Comparison of ENCODE assay signal across 1 cellular context in genomic region chr14:67241416-67242362, GRCh38.
A peak's percentile ranks its signal among the peaks of the same experiment; 100 is the strongest.
TF ChIP-seq lines count a peak whose summit lies in the region.

Gene PALS1, plus strand, starts transcription at chr14:67241435. Its CDS starts 37,736 bp downstream, at chr14:67279171.

TF ChIP-seq in HCT116, 20 proteins besides CTCF, POLR2A, EP300 and RAD21:
- TF ChIP-seq, protein P1, sequence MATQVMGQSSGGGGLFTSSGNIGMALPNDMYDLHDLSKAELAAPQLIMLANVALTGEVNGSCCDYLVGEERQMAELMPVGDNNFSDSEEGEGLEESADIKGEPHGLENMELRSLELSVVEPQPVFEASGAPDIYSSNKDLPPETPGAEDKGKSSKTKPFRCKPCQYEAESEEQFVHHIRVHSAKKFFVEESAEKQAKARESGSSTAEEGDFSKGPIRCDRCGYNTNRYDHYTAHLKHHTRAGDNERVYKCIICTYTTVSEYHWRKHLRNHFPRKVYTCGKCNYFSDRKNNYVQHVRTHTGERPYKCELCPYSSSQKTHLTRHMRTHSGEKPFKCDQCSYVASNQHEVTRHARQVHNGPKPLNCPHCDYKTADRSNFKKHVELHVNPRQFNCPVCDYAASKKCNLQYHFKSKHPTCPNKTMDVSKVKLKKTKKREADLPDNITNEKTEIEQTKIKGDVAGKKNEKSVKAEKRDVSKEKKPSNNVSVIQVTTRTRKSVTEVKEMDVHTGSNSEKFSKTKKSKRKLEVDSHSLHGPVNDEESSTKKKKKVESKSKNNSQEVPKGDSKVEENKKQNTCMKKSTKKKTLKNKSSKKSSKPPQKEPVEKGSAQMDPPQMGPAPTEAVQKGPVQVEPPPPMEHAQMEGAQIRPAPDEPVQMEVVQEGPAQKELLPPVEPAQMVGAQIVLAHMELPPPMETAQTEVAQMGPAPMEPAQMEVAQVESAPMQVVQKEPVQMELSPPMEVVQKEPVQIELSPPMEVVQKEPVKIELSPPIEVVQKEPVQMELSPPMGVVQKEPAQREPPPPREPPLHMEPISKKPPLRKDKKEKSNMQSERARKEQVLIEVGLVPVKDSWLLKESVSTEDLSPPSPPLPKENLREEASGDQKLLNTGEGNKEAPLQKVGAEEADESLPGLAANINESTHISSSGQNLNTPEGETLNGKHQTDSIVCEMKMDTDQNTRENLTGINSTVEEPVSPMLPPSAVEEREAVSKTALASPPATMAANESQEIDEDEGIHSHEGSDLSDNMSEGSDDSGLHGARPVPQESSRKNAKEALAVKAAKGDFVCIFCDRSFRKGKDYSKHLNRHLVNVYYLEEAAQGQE (IDR thresholded peaks at IDR 0.05; ENCODE audit: low read depth), result no peak
- no peak; the same call in 1 of the 2 replicates for TF ChIP-seq CEBPB (IDR thresholded peaks at IDR 0.05; ENCODE audit: low read depth)
- peak; percentile 48; the same call in 1 of the 2 replicates for TF ChIP-seq CBX3 (IDR thresholded peaks at IDR 0.05; ENCODE audit: low read depth)
- TF ChIP-seq ZBTB33 (IDR thresholded peaks at IDR 0.05; ENCODE audit: extremely low read depth, insufficient replicate concordance, low read length), result no peak
- TF ChIP-seq ZFX (IDR thresholded peaks at IDR 0.05), result no peak
- TF ChIP-seq, protein P2, sequence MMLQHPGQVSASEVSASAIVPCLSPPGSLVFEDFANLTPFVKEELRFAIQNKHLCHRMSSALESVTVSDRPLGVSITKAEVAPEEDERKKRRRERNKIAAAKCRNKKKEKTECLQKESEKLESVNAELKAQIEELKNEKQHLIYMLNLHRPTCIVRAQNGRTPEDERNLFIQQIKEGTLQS (IDR thresholded peaks at IDR 0.05), result no peak
- TF ChIP-seq ELF1 (IDR thresholded peaks at IDR 0.05; ENCODE audit: borderline replicate concordance, low read depth), result 0 out of 2 replicates have a peak, but pooled peaks have one; percentile 13
- TF ChIP-seq YY1 (IDR thresholded peaks at IDR 0.05; ENCODE audit: extremely low read depth, insufficient replicate concordance, low read depth, low read length), result peak; percentile 2
- TF ChIP-seq MAX (IDR thresholded peaks at IDR 0.05), result peak; percentile 55
- peak; percentile 18; the same call in 1 of the 2 replicates for TF ChIP-seq SP1 (IDR thresholded peaks at IDR 0.05; ENCODE audit: low read depth)
- TF ChIP-seq ZNF274 (IDR thresholded peaks at IDR 0.05; ENCODE audit: low read depth, low read length), result no peak
- TF ChIP-seq JUND (IDR thresholded peaks at IDR 0.05), result peak; percentile 43; the same call in 1 of the 2 replicates
- no peak for TF ChIP-seq TCF7L2 (IDR thresholded peaks at IDR 0.05; ENCODE audit: borderline replicate concordance, extremely low read depth, insufficient read depth, insufficient read length)
- peak; percentile 76; the same call in 1 of the 2 replicates for TF ChIP-seq EGR1 (IDR thresholded peaks at IDR 0.05; ENCODE audit: low read depth)
- 0 out of 2 replicates have a peak, but pooled peaks have one; percentile 48 for TF ChIP-seq FOSL1 (IDR thresholded peaks at IDR 0.05; ENCODE audit: low read depth)
- TF ChIP-seq EZH2phosphoT487 (IDR thresholded peaks at IDR 0.05; ENCODE audit: borderline replicate concordance), result no peak
- no peak; the same call in 1 of the 2 replicates for TF ChIP-seq POLR2AphosphoS5 (IDR thresholded peaks at IDR 0.05; ENCODE audit: low read depth, low read length)
- no peak for TF ChIP-seq SRF (IDR thresholded peaks at IDR 0.05; ENCODE audit: low read depth)
- peak; percentile 33; the same call in 1 of the 2 replicates for TF ChIP-seq SIN3A (IDR thresholded peaks at IDR 0.05; ENCODE audit: low read depth)
- no peak for TF ChIP-seq EZH2 (IDR thresholded peaks at IDR 0.05)
